ENCODE assay signal across 1 cellular context in genomic region chr9:124133752-124134151, GRCh38.
TF ChIP-seq lines count a peak whose summit lies in the region.

No MANE protein-coding gene starts in this region.

TF ChIP-seq in HepG2, 621 proteins besides CTCF, POLR2A, EP300 and RAD21 (continued from another document):
- TF ChIP-seq POGZ (CRISPR knock-in tag; IDR thresholded peaks at IDR 0.05) = 0 out of 2 replicates have a peak, but pooled peaks have one; percentile 32
- TF ChIP-seq SETDB1 (CRISPR knock-in tag; IDR thresholded peaks at IDR 0.05; ENCODE audit: borderline replicate concordance) = no peak
- TF ChIP-seq MIXL1 (CRISPR knock-in tag; IDR thresholded peaks at IDR 0.05) = peak; percentile 48; the same call in 1 of the 2 replicates
- TF ChIP-seq ZNF253 (CRISPR knock-in tag; IDR thresholded peaks at IDR 0.05; ENCODE audit: borderline replicate concordance) = no peak
- peak; percentile 82; the same call in 1 of the 2 replicates for TF ChIP-seq ZMYM2 (CRISPR knock-in tag; IDR thresholded peaks at IDR 0.05)
- peak; percentile 67; the same call in 1 of the 2 replicates for TF ChIP-seq RXRB (CRISPR knock-in tag; IDR thresholded peaks at IDR 0.05; ENCODE audit: borderline replicate concordance)
- 0 out of 2 replicates have a peak, but pooled peaks have one; percentile 25 for TF ChIP-seq FOXK1 (CRISPR knock-in tag; IDR thresholded peaks at IDR 0.05; ENCODE audit: borderline replicate concordance, low read depth)
- peak; percentile 15; the same call in 1 of the 2 replicates for TF ChIP-seq TFDP1 (CRISPR knock-in tag; IDR thresholded peaks at IDR 0.05; ENCODE audit: borderline replicate concordance)
- TF ChIP-seq MIER3 (CRISPR knock-in tag; IDR thresholded peaks at IDR 0.05; ENCODE audit: borderline replicate concordance) = peak; percentile 53; the same call in 1 of the 2 replicates
- no peak for TF ChIP-seq ZFP36 (IDR thresholded peaks at IDR 0.05; ENCODE audit: borderline replicate concordance, low read depth, low read length, partially characterized antibody)
- no peak for TF ChIP-seq SNRNP70 (IDR thresholded peaks at IDR 0.05; ENCODE audit: low read depth, low read length)
- TF ChIP-seq HMG20A (CRISPR knock-in tag; IDR thresholded peaks at IDR 0.05; ENCODE audit: borderline replicate concordance) = no peak
- peak; percentile 32; the same call in 1 of the 2 replicates for TF ChIP-seq HDAC1 (CRISPR knock-in tag; IDR thresholded peaks at IDR 0.05)
- peak; percentile 30; the same call in 1 of the 2 replicates for TF ChIP-seq ARID4A (CRISPR knock-in tag; IDR thresholded peaks at IDR 0.05; ENCODE audit: borderline replicate concordance)
- peak; percentile 37; the same call in 1 of the 2 replicates for TF ChIP-seq HDAC2 (CRISPR knock-in tag; IDR thresholded peaks at IDR 0.05)
- TF ChIP-seq SOX13 (IDR thresholded peaks at IDR 0.05) = no peak
- peak in 1 of 2 experiments; percentile 14; a peak in 1 of 4 replicates for TF ChIP-seq SOX13 (CRISPR knock-in tag; conservative IDR thresholded peaks at IDR 0.05 in 1 of 2, IDR thresholded peaks at IDR 0.05 in 1 of 2)
- TF ChIP-seq ZNF234 (CRISPR knock-in tag; conservative IDR thresholded peaks at IDR 0.05) = no peak
- TF ChIP-seq, protein P1, sequence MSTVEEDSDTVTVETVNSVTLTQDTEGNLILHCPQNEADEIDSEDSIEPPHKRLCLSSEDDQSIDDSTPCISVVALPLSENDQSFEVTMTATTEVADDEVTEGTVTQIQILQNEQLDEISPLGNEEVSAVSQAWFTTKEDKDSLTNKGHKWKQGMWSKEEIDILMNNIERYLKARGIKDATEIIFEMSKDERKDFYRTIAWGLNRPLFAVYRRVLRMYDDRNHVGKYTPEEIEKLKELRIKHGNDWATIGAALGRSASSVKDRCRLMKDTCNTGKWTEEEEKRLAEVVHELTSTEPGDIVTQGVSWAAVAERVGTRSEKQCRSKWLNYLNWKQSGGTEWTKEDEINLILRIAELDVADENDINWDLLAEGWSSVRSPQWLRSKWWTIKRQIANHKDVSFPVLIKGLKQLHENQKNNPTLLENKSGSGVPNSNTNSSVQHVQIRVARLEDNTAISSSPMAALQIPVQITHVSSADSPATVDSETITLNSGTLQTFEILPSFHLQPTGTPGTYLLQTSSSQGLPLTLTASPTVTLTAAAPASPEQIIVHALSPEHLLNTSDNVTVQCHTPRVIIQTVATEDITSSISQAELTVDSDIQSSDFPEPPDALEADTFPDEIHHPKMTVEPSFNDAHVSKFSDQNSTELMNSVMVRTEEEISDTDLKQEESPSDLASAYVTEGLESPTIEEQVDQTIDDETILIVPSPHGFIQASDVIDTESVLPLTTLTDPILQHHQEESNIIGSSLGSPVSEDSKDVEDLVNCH (CRISPR knock-in tag; IDR thresholded peaks at IDR 0.05) = no peak
- TF ChIP-seq ZNF768 (CRISPR knock-in tag; IDR thresholded peaks at IDR 0.05) = peak; percentile 42; the same call in 1 of the 2 replicates
- TF ChIP-seq HOMEZ (CRISPR knock-in tag; IDR thresholded peaks at IDR 0.05; ENCODE audit: low read depth) = 0 out of 2 replicates have a peak, but pooled peaks have one; percentile 33
- TF ChIP-seq RCOR2 (CRISPR knock-in tag; IDR thresholded peaks at IDR 0.05) = peak; percentile 44; the same call in 1 of the 2 replicates
- 0 out of 2 replicates have a peak, but pooled peaks have one; percentile 35 for TF ChIP-seq ZNF205 (CRISPR knock-in tag; IDR thresholded peaks at IDR 0.05)
- no peak for TF ChIP-seq ZNF672 (CRISPR knock-in tag; IDR thresholded peaks at IDR 0.05)
- TF ChIP-seq FOSL2 (CRISPR knock-in tag; IDR thresholded peaks at IDR 0.05) = peak; percentile 57
- TF ChIP-seq ZNF574 (CRISPR knock-in tag; IDR thresholded peaks at IDR 0.05) = 0 out of 2 replicates have a peak, but pooled peaks have one; percentile 24
- TF ChIP-seq HMGXB4 (CRISPR knock-in tag; IDR thresholded peaks at IDR 0.05; ENCODE audit: borderline replicate concordance in 1 of 2, low read depth in 1 of 2) = peak; percentile 25 to 74; a peak in 1 of 4 replicates
- no peak for TF ChIP-seq ZNF780A (CRISPR knock-in tag; IDR thresholded peaks at IDR 0.05)
- peak; percentile 38; the same call in 1 of the 2 replicates for TF ChIP-seq YEATS2 (CRISPR knock-in tag; IDR thresholded peaks at IDR 0.05; ENCODE audit: borderline replicate concordance)
- TF ChIP-seq ADNP (CRISPR knock-in tag; IDR thresholded peaks at IDR 0.05) = 0 out of 2 replicates have a peak, but pooled peaks have one; percentile 69
- TF ChIP-seq ZBTB38 (CRISPR knock-in tag; IDR thresholded peaks at IDR 0.05) = 0 out of 2 replicates have a peak, but pooled peaks have one; percentile 47
- peak; percentile 94 for TF ChIP-seq ZNF770 (CRISPR knock-in tag; IDR thresholded peaks at IDR 0.05)
- TF ChIP-seq, protein P2, sequence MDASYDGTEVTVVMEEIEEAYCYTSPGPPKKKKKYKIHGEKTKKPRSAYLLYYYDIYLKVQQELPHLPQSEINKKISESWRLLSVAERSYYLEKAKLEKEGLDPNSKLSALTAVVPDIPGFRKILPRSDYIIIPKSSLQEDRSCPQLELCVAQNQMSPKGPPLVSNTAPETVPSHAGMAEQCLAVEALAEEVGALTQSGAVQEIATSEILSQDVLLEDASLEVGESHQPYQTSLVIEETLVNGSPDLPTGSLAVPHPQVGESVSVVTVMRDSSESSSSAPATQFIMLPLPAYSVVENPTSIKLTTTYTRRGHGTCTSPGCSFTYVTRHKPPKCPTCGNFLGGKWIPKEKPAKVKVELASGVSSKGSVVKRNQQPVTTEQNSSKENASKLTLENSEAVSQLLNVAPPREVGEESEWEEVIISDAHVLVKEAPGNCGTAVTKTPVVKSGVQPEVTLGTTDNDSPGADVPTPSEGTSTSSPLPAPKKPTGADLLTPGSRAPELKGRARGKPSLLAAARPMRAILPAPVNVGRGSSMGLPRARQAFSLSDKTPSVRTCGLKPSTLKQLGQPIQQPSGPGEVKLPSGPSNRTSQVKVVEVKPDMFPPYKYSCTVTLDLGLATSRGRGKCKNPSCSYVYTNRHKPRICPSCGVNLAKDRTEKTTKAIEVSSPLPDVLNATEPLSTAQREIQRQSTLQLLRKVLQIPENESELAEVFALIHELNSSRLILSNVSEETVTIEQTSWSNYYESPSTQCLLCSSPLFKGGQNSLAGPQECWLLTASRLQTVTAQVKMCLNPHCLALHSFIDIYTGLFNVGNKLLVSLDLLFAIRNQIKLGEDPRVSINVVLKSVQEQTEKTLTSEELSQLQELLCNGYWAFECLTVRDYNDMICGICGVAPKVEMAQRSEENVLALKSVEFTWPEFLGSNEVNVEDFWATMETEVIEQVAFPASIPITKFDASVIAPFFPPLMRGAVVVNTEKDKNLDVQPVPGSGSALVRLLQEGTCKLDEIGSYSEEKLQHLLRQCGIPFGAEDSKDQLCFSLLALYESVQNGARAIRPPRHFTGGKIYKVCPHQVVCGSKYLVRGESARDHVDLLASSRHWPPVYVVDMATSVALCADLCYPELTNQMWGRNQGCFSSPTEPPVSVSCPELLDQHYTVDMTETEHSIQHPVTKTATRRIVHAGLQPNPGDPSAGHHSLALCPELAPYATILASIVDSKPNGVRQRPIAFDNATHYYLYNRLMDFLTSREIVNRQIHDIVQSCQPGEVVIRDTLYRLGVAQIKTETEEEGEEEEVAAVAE (CRISPR knock-in tag; IDR thresholded peaks at IDR 0.05; ENCODE audit: borderline replicate concordance) = 0 out of 2 replicates have a peak, but pooled peaks have one; percentile 27
- peak; percentile 76 for TF ChIP-seq SMC3 (IDR thresholded peaks at IDR 0.05; ENCODE audit: low read length)
- TF ChIP-seq BCL6 (CRISPR knock-in tag; IDR thresholded peaks at IDR 0.05) = 0 out of 2 replicates have a peak, but pooled peaks have one; percentile 8
